2 cellular contexts compared by ENCODE assay signal in genomic region chr3:115671761-115672455, GRCh38.
TF ChIP-seq lines count a peak whose summit lies in the region.

No MANE protein-coding gene starts in this region.

TF ChIP-seq in SK-N-SH, 30 proteins besides CTCF, POLR2A, EP300 and RAD21 (continued from another document):
- TF ChIP-seq ZBTB33 (IDR thresholded peaks at IDR 0.05; ENCODE audit: borderline replicate concordance, low read depth) (no peak), GABPA (IDR thresholded peaks at IDR 0.05; ENCODE audit: low read depth) (no peak), SIN3A (IDR thresholded peaks at IDR 0.05; ENCODE audit: borderline replicate concordance, low read depth, low read length) (no peak), SMC3 (IDR thresholded peaks at IDR 0.05; ENCODE audit: low read depth, low read length) (no peak), MEF2A (IDR thresholded peaks at IDR 0.05; ENCODE audit: borderline replicate concordance, low read depth) (no peak), FOXM1 (IDR thresholded peaks at IDR 0.05; ENCODE audit: low read depth) (no peak), FOXJ3 (CRISPR knock-in tag; IDR thresholded peaks at IDR 0.05) (no peak)

TF ChIP-seq in SK-N-SH treated with all-trans-retinoic acid at 6 μM for 48 hours, 23 proteins besides CTCF, POLR2A, EP300 and RAD21 (continued from another document):
- TF ChIP-seq CREB5 (CRISPR knock-in tag; IDR thresholded peaks at IDR 0.05; ENCODE audit: low read depth) (no peak), ISL1 (CRISPR knock-in tag; IDR thresholded peaks at IDR 0.05) (no peak), OSR1 (CRISPR knock-in tag; IDR thresholded peaks at IDR 0.05) (no peak), ZNF565 (CRISPR knock-in tag; conservative IDR thresholded peaks at IDR 0.05; ENCODE audit: low read depth) (no peak), PATZ1 (CRISPR knock-in tag; IDR thresholded peaks at IDR 0.05; ENCODE audit: borderline replicate concordance) (no peak), TSHZ2 (CRISPR knock-in tag; IDR thresholded peaks at IDR 0.05) (no peak), ARNTL (CRISPR knock-in tag; IDR thresholded peaks at IDR 0.05; ENCODE audit: borderline replicate concordance, low read depth) (no peak), BACH2 (CRISPR knock-in tag; IDR thresholded peaks at IDR 0.05; ENCODE audit: borderline replicate concordance) (no peak)
